18 cellular contexts compared by ENCODE assay signal in genomic region chr6:152351742-152352141, GRCh38.
"Had no signal": no experiment of that assay in that cellular context is flagged by ENCODE, and none has a peak within 500 bp of the region (broad histone marks: within the 10 kb centered on the region; RNA-seq: fewer than 3 reads in every experiment).

No MANE protein-coding gene starts in this region.

- H3K9me3 Mint-ChIP-seq: nephron had no signal

- H3K9me3 ChIP-seq: colonic mucosa, mucosa of descending colon, sigmoid colon, spleen, transverse colon had no signal

- H3K36me3 ChIP-seq: colonic mucosa had no signal

- H3K4me1 ChIP-seq: colonic mucosa, transverse colon had no signal

- H3K27ac ChIP-seq: colonic mucosa, spleen, transverse colon had no signal

- H3K4me3 ChIP-seq: colonic mucosa, mucosa of descending colon, sigmoid colon, spleen, transverse colon had no signal

- ATAC-seq: left lobe of liver, mucosa of descending colon, SK-N-SH treated with all-trans-retinoic acid at 6 μM for 48 hours, T-helper 17 cell had no signal

- H3K27me3 Mint-ChIP-seq: activated naive CD8-positive, alpha-beta T cell had no signal

- H3K4me3 Mint-ChIP-seq: activated naive CD8-positive, alpha-beta T cell; nephron; T-helper 17 cell had no signal

- H3K27ac Mint-ChIP-seq: activated naive CD8-positive, alpha-beta T cell; T-helper 17 cell had no signal

- H3K27me3 ChIP-seq: colonic mucosa, sigmoid colon, spleen, transverse colon had no signal

- DNase-seq: activated CD4-positive, alpha-beta T cell treated with anti-CD3 and anti-CD28 coated beads for 1 hour; activated effector memory CD4-positive, alpha-beta T cell treated with Interleukin-2 at 50 U/mL for 16 hours; activated naive CD4-positive, alpha-beta T cell treated with Interleukin-2 at 50 U/mL for 16 hours; anterior cingulate cortex; colonic mucosa; effector memory CD4-positive, alpha-beta T cell; head of caudate nucleus; mucosa of descending colon; sigmoid colon; spleen; stimulated activated naive CD4-positive, alpha-beta T cell treated with Interleukin-2 at 50 U/mL for 16 hours; T-helper 17 cell; T1000; transverse colon had no signal

- H3K36me3 Mint-ChIP-seq: activated naive CD8-positive, alpha-beta T cell had no signal
